1 cellular context compared by ENCODE assay signal in the genomic region with DNA sequence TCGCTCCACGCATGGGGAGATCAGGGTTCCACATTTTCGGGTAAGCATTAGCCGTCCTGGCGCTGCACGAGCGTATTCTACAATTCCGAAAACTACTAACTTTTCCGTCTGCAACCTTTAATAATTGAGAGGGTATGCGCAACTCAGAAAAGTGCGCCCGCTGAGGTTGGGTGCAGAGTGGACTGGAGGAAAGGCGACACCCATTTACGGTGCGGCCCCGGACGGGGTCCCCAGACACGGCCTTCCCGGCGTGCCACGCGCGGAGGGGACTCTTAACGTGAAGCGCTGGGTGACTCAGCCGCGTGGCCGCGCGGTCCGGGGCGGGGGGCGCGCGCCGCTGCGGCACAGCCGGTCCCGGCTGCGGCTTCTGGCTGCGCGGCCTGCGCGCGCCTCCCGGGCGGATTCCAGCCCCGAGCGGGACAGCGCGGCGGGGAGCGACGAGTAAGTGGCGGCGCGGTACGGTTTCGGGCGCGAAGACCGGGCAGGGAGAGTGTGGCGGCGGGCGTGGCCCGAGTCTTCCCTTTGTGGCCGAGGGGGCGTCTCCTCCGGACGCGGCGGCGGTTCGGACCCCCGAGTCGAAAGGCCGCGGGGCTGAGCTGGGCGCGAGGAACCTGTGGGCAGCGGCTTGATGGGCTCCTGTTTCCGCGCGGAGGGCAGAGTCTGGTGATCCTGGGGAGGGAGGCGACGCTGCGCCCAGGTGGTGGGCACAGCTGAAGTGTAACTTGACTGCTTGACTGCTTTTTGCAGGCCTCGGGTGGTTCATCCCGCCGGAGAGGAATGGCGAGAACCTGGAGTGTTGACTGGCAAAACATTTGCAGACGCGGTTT.
TF ChIP-seq lines count a peak whose summit lies in the region.

Gene KCTD20 (plus strand): TSS at position 330 of the 827 bp plus-strand sequence. CDS start 27,098 bp downstream, outside the sequence.
Gene PXT1 (minus strand): TSS at position 184 of the 827 bp plus-strand sequence. CDS start 16,772 bp downstream, outside the sequence.

TF ChIP-seq in HEK293, 187 proteins besides CTCF, POLR2A, EP300 and RAD21 (continued from another document and continues in another):
- TF ChIP-seq, protein P1, sequence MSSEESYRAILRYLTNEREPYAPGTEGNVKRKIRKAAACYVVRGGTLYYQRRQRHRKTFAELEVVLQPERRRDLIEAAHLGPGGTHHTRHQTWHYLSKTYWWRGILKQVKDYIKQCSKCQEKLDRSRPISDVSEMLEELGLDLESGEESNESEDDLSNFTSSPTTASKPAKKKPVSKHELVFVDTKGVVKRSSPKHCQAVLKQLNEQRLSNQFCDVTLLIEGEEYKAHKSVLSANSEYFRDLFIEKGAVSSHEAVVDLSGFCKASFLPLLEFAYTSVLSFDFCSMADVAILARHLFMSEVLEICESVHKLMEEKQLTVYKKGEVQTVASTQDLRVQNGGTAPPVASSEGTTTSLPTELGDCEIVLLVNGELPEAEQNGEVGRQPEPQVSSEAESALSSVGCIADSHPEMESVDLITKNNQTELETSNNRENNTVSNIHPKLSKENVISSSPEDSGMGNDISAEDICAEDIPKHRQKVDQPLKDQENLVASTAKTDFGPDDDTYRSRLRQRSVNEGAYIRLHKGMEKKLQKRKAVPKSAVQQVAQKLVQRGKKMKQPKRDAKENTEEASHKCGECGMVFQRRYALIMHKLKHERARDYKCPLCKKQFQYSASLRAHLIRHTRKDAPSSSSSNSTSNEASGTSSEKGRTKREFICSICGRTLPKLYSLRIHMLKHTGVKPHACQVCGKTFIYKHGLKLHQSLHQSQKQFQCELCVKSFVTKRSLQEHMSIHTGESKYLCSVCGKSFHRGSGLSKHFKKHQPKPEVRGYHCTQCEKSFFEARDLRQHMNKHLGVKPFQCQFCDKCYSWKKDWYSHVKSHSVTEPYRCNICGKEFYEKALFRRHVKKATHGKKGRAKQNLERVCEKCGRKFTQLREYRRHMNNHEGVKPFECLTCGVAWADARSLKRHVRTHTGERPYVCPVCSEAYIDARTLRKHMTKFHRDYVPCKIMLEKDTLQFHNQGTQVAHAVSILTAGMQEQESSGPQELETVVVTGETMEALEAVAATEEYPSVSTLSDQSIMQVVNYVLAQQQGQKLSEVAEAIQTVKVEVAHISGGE (tag by site-specific recombination; conservative IDR thresholded peaks at IDR 0.05; ENCODE audit: low read depth) = peak; percentile 88
- no peak for TF ChIP-seq REPIN1 (tag by site-specific recombination; IDR thresholded peaks at IDR 0.05; ENCODE audit: low read depth)
- TF ChIP-seq ZNF670 (tag by site-specific recombination; IDR thresholded peaks at IDR 0.05; ENCODE audit: low read depth) = no peak
- TF ChIP-seq, protein P2, sequence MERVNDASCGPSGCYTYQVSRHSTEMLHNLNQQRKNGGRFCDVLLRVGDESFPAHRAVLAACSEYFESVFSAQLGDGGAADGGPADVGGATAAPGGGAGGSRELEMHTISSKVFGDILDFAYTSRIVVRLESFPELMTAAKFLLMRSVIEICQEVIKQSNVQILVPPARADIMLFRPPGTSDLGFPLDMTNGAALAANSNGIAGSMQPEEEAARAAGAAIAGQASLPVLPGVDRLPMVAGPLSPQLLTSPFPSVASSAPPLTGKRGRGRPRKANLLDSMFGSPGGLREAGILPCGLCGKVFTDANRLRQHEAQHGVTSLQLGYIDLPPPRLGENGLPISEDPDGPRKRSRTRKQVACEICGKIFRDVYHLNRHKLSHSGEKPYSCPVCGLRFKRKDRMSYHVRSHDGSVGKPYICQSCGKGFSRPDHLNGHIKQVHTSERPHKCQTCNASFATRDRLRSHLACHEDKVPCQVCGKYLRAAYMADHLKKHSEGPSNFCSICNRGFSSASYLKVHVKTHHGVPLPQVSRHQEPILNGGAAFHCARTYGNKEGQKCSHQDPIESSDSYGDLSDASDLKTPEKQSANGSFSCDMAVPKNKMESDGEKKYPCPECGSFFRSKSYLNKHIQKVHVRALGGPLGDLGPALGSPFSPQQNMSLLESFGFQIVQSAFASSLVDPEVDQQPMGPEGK (tag by site-specific recombination; IDR thresholded peaks at IDR 0.05) = peak; percentile 85
- peak; percentile 43 for TF ChIP-seq ZNF629 (tag by site-specific recombination; IDR thresholded peaks at IDR 0.05)
- TF ChIP-seq ZFP37 (tag by site-specific recombination; IDR thresholded peaks at IDR 0.05) = peak; percentile 56; the same call in 1 of the 2 replicates
- peak; percentile 83 for TF ChIP-seq ZBTB10 (tag by site-specific recombination; IDR thresholded peaks at IDR 0.05)
- TF ChIP-seq ZNF768 (tag by site-specific recombination; IDR thresholded peaks at IDR 0.05) = no peak; the same call in 1 of the 2 replicates
- TF ChIP-seq ZNF560 (tag by site-specific recombination; IDR thresholded peaks at IDR 0.05; ENCODE audit: borderline replicate concordance) = no peak
- no peak for TF ChIP-seq ZNF133 (tag by site-specific recombination; IDR thresholded peaks at IDR 0.05)
- peak; percentile 100 for TF ChIP-seq MYNN (tag by site-specific recombination; IDR thresholded peaks at IDR 0.05; ENCODE audit: borderline replicate concordance)
- TF ChIP-seq ZNF548 (tag by site-specific recombination; IDR thresholded peaks at IDR 0.05) = no peak
- no peak for TF ChIP-seq ZNF274 (IDR thresholded peaks at IDR 0.05; ENCODE audit: low read length)
- no peak for TF ChIP-seq ZNF274 (tag by site-specific recombination; IDR thresholded peaks at IDR 0.05; ENCODE audit: borderline replicate concordance)
- TF ChIP-seq ZEB2 (tag by site-specific recombination; IDR thresholded peaks at IDR 0.05) = peak; percentile 76
- TF ChIP-seq ZNF510 (tag by site-specific recombination; IDR thresholded peaks at IDR 0.05; ENCODE audit: insufficient replicate concordance) = no peak
- TF ChIP-seq ZSCAN18 (tag by site-specific recombination; IDR thresholded peaks at IDR 0.05) = no peak
- no peak for TF ChIP-seq RBAK (tag by site-specific recombination; IDR thresholded peaks at IDR 0.05)
- TF ChIP-seq, protein P3, sequence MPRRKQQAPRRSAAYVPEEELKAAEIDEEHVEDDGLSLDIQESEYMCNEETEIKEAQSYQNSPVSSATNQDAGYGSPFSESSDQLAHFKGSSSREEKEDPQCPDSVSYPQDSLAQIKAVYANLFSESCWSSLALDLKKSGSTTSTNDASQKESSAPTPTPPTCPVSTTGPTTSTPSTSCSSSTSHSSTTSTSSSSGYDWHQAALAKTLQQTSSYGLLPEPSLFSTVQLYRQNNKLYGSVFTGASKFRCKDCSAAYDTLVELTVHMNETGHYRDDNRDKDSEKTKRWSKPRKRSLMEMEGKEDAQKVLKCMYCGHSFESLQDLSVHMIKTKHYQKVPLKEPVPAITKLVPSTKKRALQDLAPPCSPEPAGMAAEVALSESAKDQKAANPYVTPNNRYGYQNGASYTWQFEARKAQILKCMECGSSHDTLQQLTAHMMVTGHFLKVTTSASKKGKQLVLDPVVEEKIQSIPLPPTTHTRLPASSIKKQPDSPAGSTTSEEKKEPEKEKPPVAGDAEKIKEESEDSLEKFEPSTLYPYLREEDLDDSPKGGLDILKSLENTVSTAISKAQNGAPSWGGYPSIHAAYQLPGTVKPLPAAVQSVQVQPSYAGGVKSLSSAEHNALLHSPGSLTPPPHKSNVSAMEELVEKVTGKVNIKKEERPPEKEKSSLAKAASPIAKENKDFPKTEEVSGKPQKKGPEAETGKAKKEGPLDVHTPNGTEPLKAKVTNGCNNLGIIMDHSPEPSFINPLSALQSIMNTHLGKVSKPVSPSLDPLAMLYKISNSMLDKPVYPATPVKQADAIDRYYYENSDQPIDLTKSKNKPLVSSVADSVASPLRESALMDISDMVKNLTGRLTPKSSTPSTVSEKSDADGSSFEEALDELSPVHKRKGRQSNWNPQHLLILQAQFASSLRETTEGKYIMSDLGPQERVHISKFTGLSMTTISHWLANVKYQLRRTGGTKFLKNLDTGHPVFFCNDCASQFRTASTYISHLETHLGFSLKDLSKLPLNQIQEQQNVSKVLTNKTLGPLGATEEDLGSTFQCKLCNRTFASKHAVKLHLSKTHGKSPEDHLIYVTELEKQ (tag by site-specific recombination; IDR thresholded peaks at IDR 0.05; ENCODE audit: borderline replicate concordance) = no peak
- TF ChIP-seq ZNF335 (tag by site-specific recombination; conservative IDR thresholded peaks at IDR 0.05) = peak; percentile 78; the same call in 1 of the 2 replicates
- TF ChIP-seq ZSCAN5A (tag by site-specific recombination; IDR thresholded peaks at IDR 0.05) = peak; percentile 41; the same call in 1 of the 2 replicates
- TF ChIP-seq PRDM10 (tag by site-specific recombination; IDR thresholded peaks at IDR 0.05) = peak; percentile 72
- TF ChIP-seq ZXDB (tag by site-specific recombination; IDR thresholded peaks at IDR 0.05) = peak; percentile 47
- no peak for TF ChIP-seq ZNF280D (tag by site-specific recombination; IDR thresholded peaks at IDR 0.05)
- TF ChIP-seq KLF10 (tag by site-specific recombination; IDR thresholded peaks at IDR 0.05) = peak; percentile 44; the same call in 1 of the 2 replicates
- no peak; the same call in 1 of the 2 replicates for TF ChIP-seq ZNF394 (tag by site-specific recombination; IDR thresholded peaks at IDR 0.05; ENCODE audit: borderline replicate concordance)
